In the genomic region with DNA sequence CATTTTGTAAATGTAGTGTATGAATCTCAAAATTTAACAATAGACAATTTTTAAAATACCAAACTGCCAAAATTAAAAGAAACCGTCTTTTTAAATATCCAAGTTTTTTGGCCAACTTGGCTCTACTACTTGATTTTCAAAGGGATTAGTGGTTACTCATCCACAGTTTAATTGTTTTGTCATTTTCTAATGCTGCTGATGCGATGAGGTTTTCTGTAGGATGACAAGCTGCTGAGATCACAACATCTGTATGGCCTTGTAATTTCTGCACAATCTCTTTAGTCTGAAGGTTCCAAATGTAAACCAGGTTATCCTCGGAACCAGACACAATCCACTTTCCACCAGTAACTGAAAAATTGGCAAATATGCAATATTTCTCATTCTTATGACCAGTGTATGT, we compare ENCODE assay signal across 13 cellular contexts. TPM values are rescaled to one million over a fixed set of nuclear protein-coding genes. Genes with fewer than 3 reads are reported as not detected.
A peak's percentile ranks its signal among the peaks of the same experiment; 100 is the strongest.
DNase-seq lines count a peak whose midpoint lies in the region; TF ChIP-seq lines count a peak whose summit lies in the region.
"Had no signal": no experiment of that assay in that cellular context is flagged by ENCODE, and none has a peak within 500 bp of the region (broad histone marks: within the 10 kb centered on the region; RNA-seq: fewer than 3 reads in every experiment).

No MANE protein-coding gene starts in this region.

- no peaks in the 10 kb centered on the region for H4K20me1 ChIP-seq in PC-9 (ENCODE audit: insufficient read depth)

- TF ChIP-seq CTCF in PC-9 (conservative IDR thresholded peaks at IDR 0.05) (no peak), parathyroid adenoma (IDR thresholded peaks at IDR 0.05) (no peak)

- peaks cover 19% of the 10 kb centered on the region for H3K4me1 ChIP-seq in PC-9 (replicated peaks; ENCODE audit: insufficient read depth)
- peaks cover 13% of the 10 kb centered on the region for H3K4me1 ChIP-seq in effector memory CD4-positive, alpha-beta T cell (ENCODE audit: control insufficient read depth, insufficient read depth, low read length, poor library complexity, severe bottlenecking)
- peaks cover 10% of the 10 kb centered on the region for H3K4me1 ChIP-seq in parathyroid adenoma

- H3K79me2 ChIP-seq in PC-9 (ENCODE audit: low read depth) (peaks cover 44% of the 10 kb centered on the region), parathyroid adenoma (peaks cover 23% of the 10 kb centered on the region)

- H3K36me3 ChIP-seq in PC-9 (ENCODE audit: low read depth) (no peaks in the 10 kb centered on the region), parathyroid adenoma (ENCODE audit: control insufficient read depth, insufficient read depth, low read length) (no peaks in the 10 kb centered on the region), H7 (replicated peaks; ENCODE audit: control insufficient read depth, insufficient read depth, low read length) (peaks cover 1% of the 10 kb centered on the region)
- peaks cover 5% of the 10 kb centered on the region for H3K36me3 ChIP-seq in effector memory CD4-positive, alpha-beta T cell (ENCODE audit: control insufficient read depth, insufficient read depth, low read length)

- POLR2A ChIA-PET in PC-9 (lab: Charles Lee; ENCODE audit: unreplicated experiment) = no interaction called here

- H3K27me3 ChIP-seq in PC-9 (ENCODE audit: insufficient read depth, low read depth) (no peaks in the 10 kb centered on the region), parathyroid adenoma (ENCODE audit: control insufficient read depth, insufficient read depth, low read length) (no peaks in the 10 kb centered on the region), H7 (ENCODE audit: control insufficient read depth, insufficient read depth, low read length) (no peaks in the 10 kb centered on the region)
- no peaks in the 10 kb centered on the region for H3K27me3 ChIP-seq in effector memory CD4-positive, alpha-beta T cell (replicated peaks; ENCODE audit: control insufficient read depth, insufficient read depth, low read length, poor library complexity, severe bottlenecking)
- H3K27me3 ChIP-seq: colonic mucosa had no signal

- no peak for DNase-seq in activated T-cell treated with anti-CD3 and anti-CD28 coated beads, Interleukin-2, amount 50 U/mL, for 24 hours
- DNase-seq in activated T-cell treated with anti-CD3 and anti-CD28 coated beads, Interleukin-2, amount 50 U/mL, for 1 hour = no peak
- DNase-seq in PC-9 (no peak), NCI-H446 treated with DMSO at 0.1 percent for 48 hours (lab: John Stamatoyannopoulos, UW) (no peak), H7 (no peak), NCI-H1694 (lab: John Stamatoyannopoulos, UW) (no peak)
- no peak for DNase-seq in effector memory CD4-positive, alpha-beta T cell
- DNase-seq: colonic mucosa, NCI-H2029 treated with DMSO at 0.1 percent for 48 hours, retina, T-helper 9 cell had no signal

- peaks cover 20% of the 10 kb centered on the region for H3F3A ChIP-seq in PC-9 (ENCODE audit: insufficient read depth, low read depth)

- intact Hi-C loops in PC-9 (cut with micrococcal nuclease; ENCODE audit: unreplicated experiment) = no loop called here

- CTCF ChIA-PET in PC-9 (lab: Charles Lee) = no interaction called here

- H3K4me3 ChIP-seq in PC-9 = peak overlapping the region; percentile 76; the same call in 1 of the 2 replicates
- H3K4me3 ChIP-seq in effector memory CD4-positive, alpha-beta T cell (ENCODE audit: insufficient read depth, low read depth, low read length, poor library complexity, severe bottlenecking) = no peak overlapping the region
- H3K4me3 ChIP-seq in parathyroid adenoma (ENCODE audit: low read depth, low read length) = no peak overlapping the region
- no peak overlapping the region for H3K4me3 ChIP-seq in H7 (ENCODE audit: insufficient read depth, low read depth, low read length)
- H3K4me3 ChIP-seq: lung had no signal

- H3K4me2 ChIP-seq in PC-9 = peak overlapping the region; percentile 96
- no peak overlapping the region for H3K4me2 ChIP-seq in parathyroid adenoma (ENCODE audit: low read length)

- H2AFZ ChIP-seq in PC-9 (no peak overlapping the region), parathyroid adenoma (no peak overlapping the region)

- no peaks in the 10 kb centered on the region for H3K9me3 Mint-ChIP-seq in activated T-cell treated with anti-CD3 and anti-CD28 coated beads, Interleukin-2, amount 50 U/mL, for 24 hours

- peaks cover 61% of the 10 kb centered on the region for H3K4me1 Mint-ChIP-seq in activated T-cell treated with anti-CD3 and anti-CD28 coated beads, Interleukin-2, amount 50 U/mL, for 24 hours (ENCODE audit: low read depth)

- no peaks in the 10 kb centered on the region for H3K9me3 ChIP-seq in PC-9 (ENCODE audit: insufficient read depth, low read depth)
- H3K9me3 ChIP-seq in effector memory CD4-positive, alpha-beta T cell (ENCODE audit: control insufficient read depth, low read length) = no peaks in the 10 kb centered on the region
- H3K9me3 ChIP-seq in parathyroid adenoma (ENCODE audit: control insufficient read depth, low read length) = no peaks in the 10 kb centered on the region
- H3K9me3 ChIP-seq: colonic mucosa had no signal

- H3K27me3 Mint-ChIP-seq in activated T-cell treated with anti-CD3 and anti-CD28 coated beads, Interleukin-2, amount 50 U/mL, for 24 hours = no peaks in the 10 kb centered on the region

- no peak overlapping the region for H3K9ac ChIP-seq in parathyroid adenoma

- no TSS peak for BruUV-seq in PC-9 (replicated peaks; lab: Mats Ljungman, UMichigan)

- H3K27ac ChIP-seq in PC-9 (no peak overlapping the region), parathyroid adenoma (peak overlapping the region; percentile 92)
- H3K27ac ChIP-seq in effector memory CD4-positive, alpha-beta T cell (ENCODE audit: insufficient read depth, low read length, poor library complexity, severe bottlenecking) = peak overlapping the region; percentile 4

- H3K9me2 ChIP-seq in PC-9 (ENCODE audit: insufficient read depth) = no peaks in the 10 kb centered on the region

- H3K27ac Mint-ChIP-seq in activated T-cell treated with anti-CD3 and anti-CD28 coated beads, Interleukin-2, amount 50 U/mL, for 24 hours = peak overlapping the region; percentile 99

- peaks cover 77% of the 10 kb centered on the region for H3K36me3 Mint-ChIP-seq in activated T-cell treated with anti-CD3 and anti-CD28 coated beads, Interleukin-2, amount 50 U/mL, for 24 hours (ENCODE audit: low read depth)

- H3K4me3 Mint-ChIP-seq in activated T-cell treated with anti-CD3 and anti-CD28 coated beads, Interleukin-2, amount 50 U/mL, for 24 hours = peak overlapping the region; percentile 94

RNA-seq across cellular contexts. Expression of gene WDR5B, which starts 1.5 kb away (rescaled TPM):
- 4.5 and 5.8 TPM in 2 replicates for total RNA-seq in PC-9 (2021)
- total RNA-seq in H7 (2014; rRNA removed; shearing (Covaris generic)) = 1.1 and 1.2 TPM in 2 replicates

RNA-seq across cellular contexts. Expression of gene FAM162A, which starts 30.4 kb away (rescaled TPM):
- 36.8 and 41.0 TPM in 2 replicates for total RNA-seq in PC-9 (2021)
- total RNA-seq in H7 (2014; rRNA removed; shearing (Covaris generic)) = 59.3 and 82.0 TPM in 2 replicates

RNA-seq across cellular contexts. Expression of gene MIX23, which starts 31.4 kb away (rescaled TPM):
- total RNA-seq in PC-9 (2021) = 44.8 and 63.6 TPM in 2 replicates
- total RNA-seq in H7 (2014; rRNA removed; shearing (Covaris generic)) = 36.6 and 39.4 TPM in 2 replicates
